Comparison of ENCODE assay signal across 15 cellular contexts in genomic region chr2:128362186-128362888, GRCh38. TPM values are rescaled to one million over a fixed set of nuclear protein-coding genes. Genes with fewer than 3 reads are reported as not detected.
DNase-seq lines count a peak whose midpoint lies in the region; ATAC-seq and TF ChIP-seq lines count a peak whose summit lies in the region.
"Had no signal": no experiment of that assay in that cellular context is flagged by ENCODE, and none has a peak within 500 bp of the region (broad histone marks: within the 10 kb centered on the region; RNA-seq: fewer than 3 reads in every experiment).

No MANE protein-coding gene starts in this region.

- H3K9me3 Mint-ChIP-seq in endodermal cell (no peaks in the 10 kb centered on the region), neural crest cell (no peaks in the 10 kb centered on the region)
- H3K9me3 Mint-ChIP-seq: activated CD4-positive, alpha-beta memory T cell treated with anti-CD3 and anti-CD28 coated beads, Interleukin-2, amount 10 ng/mL, durations not matched to agents 7 days and 5 days; CD4-positive, alpha-beta memory T cell had no signal

- peaks cover 17% of the 10 kb centered on the region for H3K4me1 Mint-ChIP-seq in endodermal cell
- H3K4me1 Mint-ChIP-seq in neural crest cell, result peaks cover 22% of the 10 kb centered on the region
- H3K4me1 Mint-ChIP-seq: activated CD4-positive, alpha-beta memory T cell treated with anti-CD3 and anti-CD28 coated beads, Interleukin-2, amount 10 ng/mL, durations not matched to agents 7 days and 5 days; CD4-positive, alpha-beta memory T cell had no signal

- no peak overlapping the region for H3K4me3 Mint-ChIP-seq in endodermal cell
- no peak overlapping the region for H3K4me3 Mint-ChIP-seq in neural crest cell
- H3K4me3 Mint-ChIP-seq: activated CD4-positive, alpha-beta memory T cell treated with anti-CD3 and anti-CD28 coated beads, Interleukin-2, amount 10 ng/mL, durations not matched to agents 7 days and 5 days; CD4-positive, alpha-beta memory T cell had no signal

- peak overlapping the region; percentile 98 for H3K27ac ChIP-seq in endodermal cell (ENCODE audit: low read depth, low read length)

- no peaks in the 10 kb centered on the region for H3K36me3 Mint-ChIP-seq in endodermal cell (ENCODE audit: low read depth)
- no peaks in the 10 kb centered on the region for H3K36me3 Mint-ChIP-seq in neural crest cell (ENCODE audit: low read depth)
- H3K36me3 Mint-ChIP-seq: CD4-positive, alpha-beta memory T cell had no signal

- H3K27me3 ChIP-seq in endodermal cell (ENCODE audit: control insufficient read depth, insufficient read depth, low read length, poor library complexity, severe bottlenecking), result no peaks in the 10 kb centered on the region
- H3K27me3 ChIP-seq: transverse colon had no signal

- no peak overlapping the region for H3K4me3 ChIP-seq in endodermal cell (ENCODE audit: low read length)
- H3K4me3 ChIP-seq: GM12878, transverse colon had no signal

- no peaks in the 10 kb centered on the region for H3K36me3 ChIP-seq in endodermal cell (ENCODE audit: control insufficient read depth, insufficient read depth, low read length)
- H3K36me3 ChIP-seq: transverse colon had no signal

- H3K9ac ChIP-seq in endodermal cell (ENCODE audit: extremely low read depth, low read length, poor library complexity, severe bottlenecking), result no peak overlapping the region

- DNase-seq in cardiac septum (ENCODE audit: low spot score), result peak; percentile 41
- DNase-seq in Right ventricle myocardium inferior (ENCODE audit: missing footprints), result no peak
- DNase-seq in endodermal cell, result no peak
- DNase-seq in neural crest cell (ENCODE audit: low read depth, low spot score), result no peak
- no peak for DNase-seq in GM20000 (ENCODE audit: low spot score)
- DNase-seq in stimulated activated naive CD8-positive, alpha-beta T cell treated with anti-CD3 and anti-CD28 coated beads, Interleukin-15, Interleukin-2, amounts not matched to agents 100 U/mL and 50 U/mL, for 24 hours, result no peak
- no peak for DNase-seq in midbrain (lab: John Stamatoyannopoulos, UW)
- DNase-seq: activated CD4-positive, alpha-beta memory T cell treated with anti-CD3 and anti-CD28 coated beads, Interleukin-2, amount 10 ng/mL, durations not matched to agents 7 days and 5 days; NCI-H2081 treated with DMSO at 0.1 percent for 48 hours; RPMI8226; stimulated activated CD4-positive, alpha-beta T cell treated with anti-CD3 and anti-CD28 coated beads, Interleukin-1b, Interleukin-23, amount 100 ng/mL, for 48 hours had no signal

- H3K27ac Mint-ChIP-seq in endodermal cell, result peak overlapping the region; percentile 96
- H3K27ac Mint-ChIP-seq in neural crest cell (ENCODE audit: unreplicated experiment), result peak overlapping the region; percentile 65
- H3K27ac Mint-ChIP-seq: activated CD4-positive, alpha-beta memory T cell treated with anti-CD3 and anti-CD28 coated beads, Interleukin-2, amount 10 ng/mL, durations not matched to agents 7 days and 5 days; CD4-positive, alpha-beta memory T cell had no signal

- peaks cover 4% of the 10 kb centered on the region for H3K4me1 ChIP-seq in endodermal cell (ENCODE audit: control insufficient read depth, insufficient read depth, low read length)

- ATAC-seq in Right ventricle myocardium inferior, result no peak
- no peak for ATAC-seq in GM18520 (IDR thresholded peaks at IDR 0.05; ENCODE audit: unreplicated experiment)
- ATAC-seq in stimulated activated naive CD8-positive, alpha-beta T cell treated with anti-CD3 and anti-CD28 coated beads, Interleukin-15, Interleukin-2, amounts not matched to agents 100 U/mL and 50 U/mL, for 24 hours, result no peak
- ATAC-seq: GM12878 had no signal

- intact Hi-C loops in cardiac septum (cut with DNase I) (loop anchor here (5.0 kb wide), 1 partner anchor 870 kb away; no protein-coding TSS in a partner anchor), Right ventricle myocardium inferior (cut with DNase I) (no loop called here)

- H3K9me3 ChIP-seq in endodermal cell (ENCODE audit: control insufficient read depth, low read length), result no peaks in the 10 kb centered on the region
- H3K9me3 ChIP-seq: transverse colon had no signal

- peaks cover 6% of the 10 kb centered on the region for H3K27me3 Mint-ChIP-seq in endodermal cell (ENCODE audit: insufficient read depth)
- H3K27me3 Mint-ChIP-seq in neural crest cell (ENCODE audit: low read depth), result peaks cover 52% of the 10 kb centered on the region
- H3K27me3 Mint-ChIP-seq: activated CD4-positive, alpha-beta memory T cell treated with anti-CD3 and anti-CD28 coated beads, Interleukin-2, amount 10 ng/mL, durations not matched to agents 7 days and 5 days had no signal

- no peak for TF ChIP-seq CTCF in endodermal cell (conservative IDR thresholded peaks at IDR 0.05)
- TF ChIP-seq CTCF in neural crest cell (conservative IDR thresholded peaks at IDR 0.05), result no peak
- TF ChIP-seq CTCF in GM20000 (IDR thresholded peaks at IDR 0.05; ENCODE audit: extremely low read depth, missing control alignments), result no peak

- 66 to 75% methylated on average over 9 to 12 of the region's 12 CpGs for WGBS in endodermal cell (ENCODE audit: insufficient coverage in 1 of 2, insufficient read length in 1 of 2), 2 experiments

RNA-seq across cellular contexts. Expression of gene HS6ST1, which starts 43.7 kb away (rescaled TPM):
- total RNA-seq in cardiac septum, result 14.4 TPM
- 34.9 TPM for total RNA-seq in Right ventricle myocardium inferior
- total RNA-seq in endodermal cell, result 100 to 1,000 TPM in 1 of 2 donors, 10 to 100 TPM in 1; 93.0 to 106 TPM
- polyA plus RNA-seq in endodermal cell (2013, experiment 1 of 2), result 81.5 TPM
- polyA plus RNA-seq in endodermal cell (2013, experiment 2 of 2), result 79.0 TPM
- total RNA-seq in neural crest cell, result 39.8 and 40.3 TPM in 2 replicates
